ENCODE assay signal across 22 cellular contexts in genomic region chr2:72117029-72117428, GRCh38. TPM values are rescaled to one million over a fixed set of nuclear protein-coding genes. Genes with fewer than 3 reads are reported as not detected.
"Had no signal": no experiment of that assay in that cellular context is flagged by ENCODE, and none has a peak within 500 bp of the region (broad histone marks: within the 10 kb centered on the region; RNA-seq: fewer than 3 reads in every experiment).

No MANE protein-coding gene starts in this region.

- ATAC-seq: activated CD4-positive, CD25-positive, alpha-beta regulatory T cell treated with anti-CD3 and anti-CD28 coated beads, Interleukin-2, amount 50 U/mL, for 24 hours; activated CD8-positive, alpha-beta T cell treated with anti-CD3 and anti-CD28 coated beads for 36 hours; body of pancreas; Panc1 had no signal

- H3K27me3 ChIP-seq: body of pancreas had no signal

- H3K4me3 ChIP-seq: body of pancreas had no signal

- H3K27ac ChIP-seq: body of pancreas had no signal

- DNase-seq: activated CD4-positive, alpha-beta T cell treated with anti-CD3 and anti-CD28 coated beads for 4 hours; activated CD8-positive, alpha-beta T cell treated with anti-CD3 and anti-CD28 coated beads for 36 hours; activated effector memory CD4-positive, alpha-beta T cell treated with Interleukin-2 at 50 U/mL for 16 hours; activated naive CD4-positive, alpha-beta T cell; activated T-cell treated with anti-CD3 and anti-CD28 coated beads, Interleukin-2, amount 50 U/mL, for 24 hours; aorta; body of pancreas; Kasumi-1; KBM-7; NCI-H1105 treated with DMSO at 0.1 percent for 48 hours; NCI-H146; NCI-H187 treated with DMSO at 0.1 percent for 48 hours; NCI-H2171; NCI-H226; NCI-H526; NCI-H774; RPMI8226; SHP77 treated with DMSO at 0.1 percent for 48 hours had no signal

- H3K4me1 ChIP-seq: body of pancreas had no signal

- H3K9me3 ChIP-seq: body of pancreas had no signal

RNA-seq across cellular contexts. Expression of gene CYP26B1, which starts 30.6 kb away (rescaled TPM):
- total RNA-seq: activated CD8-positive, alpha-beta T cell treated with anti-CD3 and anti-CD28 coated beads for 36 hours; activated T-helper 1 cell treated with anti-CD3 and anti-CD28 coated beads, Interleukin-12 subunit alpha, Interleukin-12 subunit beta, Interleukin-2, Interleukin-4 antibody, amounts not matched to agents 30 ng/mL and 10 ng/mL and 1 ng/mL, durations not matched to agents 14 hours and 24 hours and 36 hours; OCI-LY7 had no signal
